7 cellular contexts compared by ENCODE assay signal in genomic region chr15:90924375-90924774, GRCh38. TPM values are rescaled to one million over a fixed set of nuclear protein-coding genes. Genes with fewer than 3 reads are reported as not detected.
A peak's percentile ranks its signal among the peaks of the same experiment; 100 is the strongest.
DNase-seq lines count a peak whose midpoint lies in the region; ATAC-seq and TF ChIP-seq lines count a peak whose summit lies in the region.
"Had no signal": no experiment of that assay in that cellular context is flagged by ENCODE, and none has a peak within 500 bp of the region (broad histone marks: within the 10 kb centered on the region; RNA-seq: fewer than 3 reads in every experiment).

No MANE protein-coding gene starts in this region.

- no peaks in the 10 kb centered on the region for H3K27me3 Mint-ChIP-seq in activated CD4-positive, alpha-beta memory T cell treated with anti-CD3 and anti-CD28 coated beads for 36 hours
- no peaks in the 10 kb centered on the region for H3K27me3 Mint-ChIP-seq in CD14-positive monocyte (ENCODE audit: low read depth in 3 of 3)
- H3K27me3 Mint-ChIP-seq: dendritic cell treated with granulocyte-macrophage colony-stimulating factor and Interleukin-4, amounts not matched to agents 40 ng/mL and 50 ng/mL, for 4 days had no signal

- no peak for TF ChIP-seq CTCF in CD14-positive monocyte (IDR thresholded peaks at IDR 0.05)

- no peak overlapping the region for H3K4me3 Mint-ChIP-seq in activated CD4-positive, alpha-beta memory T cell treated with anti-CD3 and anti-CD28 coated beads for 36 hours
- no peak overlapping the region for H3K4me3 Mint-ChIP-seq in CD14-positive monocyte
- H3K4me3 Mint-ChIP-seq: dendritic cell treated with granulocyte-macrophage colony-stimulating factor and Interleukin-4, amounts not matched to agents 40 ng/mL and 50 ng/mL, for 4 days had no signal

- intact Hi-C loops in activated CD4-positive, alpha-beta memory T cell treated with anti-CD3 and anti-CD28 coated beads for 36 hours (cut with micrococcal nuclease), result no loop called here
- intact Hi-C loops in CD14-positive monocyte (cut with micrococcal nuclease), result no loop called here

- POLR2A ChIA-PET in activated CD4-positive, alpha-beta memory T cell treated with anti-CD3 and anti-CD28 coated beads for 36 hours (lab: Charles Lee), result interaction anchor here (1.7 kb wide), 1 partner anchor 11 kb away, joined by 4 read pairs; the partner anchor contains the start of gene UNC45A

- CTCF ChIA-PET in activated CD4-positive, alpha-beta memory T cell treated with anti-CD3 and anti-CD28 coated beads for 36 hours (lab: Charles Lee), result interaction anchor here (3.6 to 6.3 kb wide), 2 partner anchors 9 to 22 kb away, joined by 19 to 70 read pairs; partner anchors contain the start of genes HDDC3, MAN2A2 and UNC45A

- no peaks in the 10 kb centered on the region for H3K9me3 Mint-ChIP-seq in activated CD4-positive, alpha-beta memory T cell treated with anti-CD3 and anti-CD28 coated beads for 36 hours
- no peaks in the 10 kb centered on the region for H3K9me3 Mint-ChIP-seq in CD14-positive monocyte
- H3K9me3 Mint-ChIP-seq: dendritic cell treated with granulocyte-macrophage colony-stimulating factor and Interleukin-4, amounts not matched to agents 40 ng/mL and 50 ng/mL, for 4 days had no signal

- ATAC-seq in GM19043 (IDR thresholded peaks at IDR 0.05; ENCODE audit: low read depth, unreplicated experiment) (peak; percentile 57), HG02610 (IDR thresholded peaks at IDR 0.05; ENCODE audit: unreplicated experiment) (peak; percentile 84)

- peak; percentile 61 for DNase-seq in activated CD4-positive, alpha-beta memory T cell treated with anti-CD3 and anti-CD28 coated beads for 36 hours
- no peak for DNase-seq in NCI-H345 treated with DMSO at 0.1 percent for 48 hours (lab: John Stamatoyannopoulos, UW; ENCODE audit: unreplicated experiment)
- no peak for DNase-seq in CD14-positive monocyte (ENCODE audit: low spot score)
- no peak for DNase-seq in COLO668 (lab: John Stamatoyannopoulos, UW; ENCODE audit: unreplicated experiment)

- H3K4me1 Mint-ChIP-seq in activated CD4-positive, alpha-beta memory T cell treated with anti-CD3 and anti-CD28 coated beads for 36 hours (ENCODE audit: low read depth), result peaks cover 35% of the 10 kb centered on the region
- peaks cover 17% of the 10 kb centered on the region for H3K4me1 Mint-ChIP-seq in CD14-positive monocyte

- peaks cover 31% of the 10 kb centered on the region for H3K36me3 Mint-ChIP-seq in activated CD4-positive, alpha-beta memory T cell treated with anti-CD3 and anti-CD28 coated beads for 36 hours
- H3K36me3 Mint-ChIP-seq in CD14-positive monocyte, result peaks cover 31 to 33% of the 10 kb centered on the region in 2 donors

- H3K27ac Mint-ChIP-seq in activated CD4-positive, alpha-beta memory T cell treated with anti-CD3 and anti-CD28 coated beads for 36 hours, result peak overlapping the region; percentile 62
- H3K27ac Mint-ChIP-seq in CD14-positive monocyte, result peak overlapping the region in 1 of 7 donors; percentile 15
- H3K27ac Mint-ChIP-seq: dendritic cell treated with granulocyte-macrophage colony-stimulating factor and Interleukin-4, amounts not matched to agents 40 ng/mL and 50 ng/mL, for 4 days had no signal

RNA-seq across cellular contexts. Expression of gene HDDC3, which starts 8.0 kb away (rescaled TPM):
- total RNA-seq in activated CD4-positive, alpha-beta memory T cell treated with anti-CD3 and anti-CD28 coated beads for 36 hours, result 10 to 100 TPM; 45.0 to 45.8 TPM
- 10 to 100 TPM; 14.8 to 19.7 TPM for polyA plus RNA-seq in CD14-positive monocyte

RNA-seq across cellular contexts. Expression of gene UNC45A, which starts 10.7 kb away (rescaled TPM):
- total RNA-seq in activated CD4-positive, alpha-beta memory T cell treated with anti-CD3 and anti-CD28 coated beads for 36 hours, result 10 to 100 TPM; 71.1 to 74.3 TPM
- 10 to 100 TPM; 30.4 to 42.6 TPM for polyA plus RNA-seq in CD14-positive monocyte

RNA-seq across cellular contexts. Expression of gene MAN2A2, which starts 21.3 kb away (rescaled TPM):
- total RNA-seq in activated CD4-positive, alpha-beta memory T cell treated with anti-CD3 and anti-CD28 coated beads for 36 hours, result 10 to 100 TPM; 98.1 to 99.2 TPM
- polyA plus RNA-seq in CD14-positive monocyte, result 1 to 10 TPM; 6.6 to 7.3 TPM

RNA-seq across cellular contexts. Expression of gene RCCD1, which starts 30.3 kb away (rescaled TPM):
- total RNA-seq in activated CD4-positive, alpha-beta memory T cell treated with anti-CD3 and anti-CD28 coated beads for 36 hours, result 10 to 100 TPM; 39.9 to 41.4 TPM
- 1 to 10 TPM; 1.2 to 1.5 TPM for polyA plus RNA-seq in CD14-positive monocyte

RNA-seq across cellular contexts. Expression of gene FES, which starts 40.1 kb away (rescaled TPM):
- 10 to 100 TPM; 18.0 to 21.1 TPM for total RNA-seq in activated CD4-positive, alpha-beta memory T cell treated with anti-CD3 and anti-CD28 coated beads for 36 hours
- polyA plus RNA-seq in CD14-positive monocyte, result 100 to 1,000 TPM; 140 to 157 TPM
